1 cellular context compared by ENCODE assay signal in genomic region chr7:835491-836401, GRCh38.
TF ChIP-seq lines count a peak whose summit lies in the region.

No MANE protein-coding gene starts in this region.

TF ChIP-seq in SK-N-SH treated with all-trans-retinoic acid at 6 μM for 48 hours, 23 proteins besides CTCF, POLR2A, EP300 and RAD21 (continued from another document):
- TF ChIP-seq PATZ1 (CRISPR knock-in tag; IDR thresholded peaks at IDR 0.05; ENCODE audit: borderline replicate concordance), result no peak
- TF ChIP-seq BACH2 (CRISPR knock-in tag; IDR thresholded peaks at IDR 0.05; ENCODE audit: borderline replicate concordance), result no peak
- TF ChIP-seq CSDC2 (CRISPR knock-in tag; IDR thresholded peaks at IDR 0.05), result no peak
- TF ChIP-seq POU6F1 (CRISPR knock-in tag; IDR thresholded peaks at IDR 0.05; ENCODE audit: borderline replicate concordance, low read depth), result no peak
- no peak for TF ChIP-seq ESRRG (CRISPR knock-in tag; IDR thresholded peaks at IDR 0.05)
- TF ChIP-seq SNAI2 (CRISPR knock-in tag; IDR thresholded peaks at IDR 0.05), result no peak
- no peak for TF ChIP-seq PPARA (CRISPR knock-in tag; IDR thresholded peaks at IDR 0.05; ENCODE audit: borderline replicate concordance)
- TF ChIP-seq ZC3H10 (CRISPR knock-in tag; IDR thresholded peaks at IDR 0.05), result no peak
